In the genomic region with DNA sequence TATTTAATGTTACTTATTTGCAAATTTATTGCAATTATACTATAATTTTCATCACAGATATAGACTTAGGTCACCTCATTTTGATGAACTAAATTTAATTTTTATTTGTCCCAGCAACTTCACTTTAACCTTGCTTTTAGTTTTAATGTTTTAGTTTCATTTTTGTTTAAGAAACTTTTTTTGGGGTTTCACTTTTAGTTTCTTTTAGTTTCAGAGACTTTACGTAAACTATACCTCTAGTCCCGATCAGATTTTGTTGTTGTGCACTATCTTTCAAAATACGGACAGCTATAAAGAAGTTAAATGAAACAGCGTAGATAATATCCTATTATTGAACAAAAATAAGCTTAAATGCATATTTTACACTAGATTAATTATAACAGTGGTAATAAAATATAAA, we compare ENCODE assay signal across 16 cellular contexts.
DNase-seq lines count a peak whose midpoint lies in the region; ATAC-seq, FAIRE-seq and TF ChIP-seq lines count a peak whose summit lies in the region.
"Had no signal": no experiment of that assay in that cellular context is flagged by ENCODE, and none has a peak within 500 bp of the region (broad histone marks: within the 10 kb centered on the region; RNA-seq: fewer than 3 reads in every experiment).

No MANE protein-coding gene starts in this region.

- H3K4me3 ChIP-seq in MM.1S (ENCODE audit: low read length) (peak overlapping the region; percentile 55; the same call in 1 of the 2 replicates), heart right ventricle (no peak overlapping the region)
- H3K4me3 ChIP-seq: K562 had no signal

- no peaks in the 10 kb centered on the region for H3K27me3 ChIP-seq in MM.1S (replicated peaks; ENCODE audit: insufficient read depth, low read length)
- H3K27me3 ChIP-seq in heart right ventricle, result no peaks in the 10 kb centered on the region

- H3K9me3 ChIP-seq in MM.1S (replicated peaks; ENCODE audit: insufficient read depth, low read length), result no peaks in the 10 kb centered on the region
- H3K9me3 ChIP-seq in heart right ventricle, result no peaks in the 10 kb centered on the region

- peaks cover 16% of the 10 kb centered on the region for H3K4me1 ChIP-seq in MM.1S (ENCODE audit: low read length)
- H3K4me1 ChIP-seq in heart right ventricle, result no peaks in the 10 kb centered on the region

- POLR2A ChIA-PET in GM10248 (lab: Yijun Ruan, JAX), result no interaction called here

- DNase-seq in GM10248 (ENCODE audit: extremely low spot score), result peak; percentile 5
- no peak for DNase-seq in GM19239 (ENCODE audit: insufficient read length, low spot score)
- DNase-seq in MM.1S, result peak; percentile 74
- no peak for DNase-seq in NCI-H1417 (lab: John Stamatoyannopoulos, UW)
- no peak for DNase-seq in middle frontal gyrus (ENCODE audit: extremely low spot score, low spot score)
- DNase-seq in heart right ventricle, result no peak
- no peak for DNase-seq in ecto neural progenitor cell (ENCODE audit: low spot score)
- DNase-seq: activated CD4-positive, CD25-positive, alpha-beta regulatory T cell; cerebellar nuclear complex; GF-D8; NCI-H2227 treated with DMSO at 0.1 percent for 48 hours; stimulated activated CD4-positive, alpha-beta T cell treated with anti-CD3 and anti-CD28 coated beads, Interleukin-15, amount 100 ng/mL, for 24 hours; stimulated activated naive B cell treated with anti-CD40 and anti-IgM and Interleukin-4, amounts not matched to agents 10 μg/mL and 1 μg/mL and 100 μg/mL, for 72 hours had no signal

- no peak overlapping the region for H2AFZ ChIP-seq in MM.1S (ENCODE audit: low read length)

- no peak overlapping the region; the same call in 1 of the 2 replicates for H3K9ac ChIP-seq in MM.1S (ENCODE audit: low read length)

- CTCF ChIA-PET in GM10248 (lab: Yijun Ruan, JAX), result no interaction called here

- intact Hi-C loops in heart right ventricle (cut with DNase I), result no loop called here

- no peaks in the 10 kb centered on the region for H3F3A ChIP-seq in MM.1S (ENCODE audit: insufficient read depth, low read length)

- no peak for TF ChIP-seq CTCF in GM10248 (IDR thresholded peaks at IDR 0.05; ENCODE audit: control extremely low read depth, extremely low read depth, low read depth, missing control alignments)
- TF ChIP-seq CTCF in MM.1S (IDR thresholded peaks at IDR 0.05; ENCODE audit: low read length), result no peak
- TF ChIP-seq CTCF in heart right ventricle (IDR thresholded peaks at IDR 0.05), result no peak

- H3K4me2 ChIP-seq in MM.1S (ENCODE audit: low read depth, low read length), result peak overlapping the region; percentile 50

- FAIRE-seq in GM19239 (lab: Jason Lieb, UNC), result peak; percentile 56
- FAIRE-seq: K562, keratinocyte had no signal

- H4K20me1 ChIP-seq in MM.1S (ENCODE audit: insufficient read depth, low read length), result no peaks in the 10 kb centered on the region

- H3K36me3 ChIP-seq in MM.1S (replicated peaks; ENCODE audit: insufficient read depth, low read length) (no peaks in the 10 kb centered on the region), heart right ventricle (no peaks in the 10 kb centered on the region)

- no peaks in the 10 kb centered on the region for H3K9me2 ChIP-seq in MM.1S (replicated peaks; ENCODE audit: insufficient read depth, low read length)

- H3K27ac ChIP-seq in MM.1S (ENCODE audit: low read length), result no peak overlapping the region
- no peak overlapping the region for H3K27ac ChIP-seq in heart right ventricle

- no peaks in the 10 kb centered on the region for H3K79me2 ChIP-seq in MM.1S (ENCODE audit: low read length)

- ATAC-seq in HG02973 (IDR thresholded peaks at IDR 0.05; ENCODE audit: unreplicated experiment) (peak; percentile 91), heart right ventricle (no peak)
- ATAC-seq: K562; stimulated activated naive B cell treated with anti-CD40 and anti-IgM and Interleukin-4, amounts not matched to agents 10 μg/mL and 1 μg/mL and 100 μg/mL, for 72 hours had no signal

- 87 to 91% methylated on average over 4 of the region's 4 CpGs for WGBS in heart right ventricle, 2 donors

Comparison
In these comparisons a context has a peak if more than half of its experiments do, and no peak if none do; other contexts are left out.
1. DNase-seq: peak in GM10248 (single experiment) and MM.1S (single experiment); none in GM19239 (single experiment), NCI-H1417 (0 of 3), middle frontal gyrus (single experiment), heart right ventricle (0 of 2) and ecto neural progenitor cell (single experiment).